In genomic region chr6:9520417-9521151, GRCh38 we compare ENCODE assay signal across 9 cellular contexts.
A peak's percentile ranks its signal among the peaks of the same experiment; 100 is the strongest.
DNase-seq lines count a peak whose midpoint lies in the region; ATAC-seq and TF ChIP-seq lines count a peak whose summit lies in the region.
"Had no signal": no experiment of that assay in that cellular context is flagged by ENCODE, and none has a peak within 500 bp of the region (broad histone marks: within the 10 kb centered on the region; RNA-seq: fewer than 3 reads in every experiment).

No MANE protein-coding gene starts in this region.

- H3K27ac Mint-ChIP-seq in activated CD4-positive, alpha-beta T cell treated with anti-CD3 and anti-CD28 coated beads for 36 hours = peak overlapping the region; percentile 40

- ATAC-seq in activated CD4-positive, alpha-beta T cell treated with anti-CD3 and anti-CD28 coated beads for 36 hours = peak; percentile 72
- peak; percentile 48 for ATAC-seq in HG03354 (IDR thresholded peaks at IDR 0.05; ENCODE audit: poor library complexity, severe bottlenecking, unreplicated experiment)

- H3K9me3 Mint-ChIP-seq in activated CD4-positive, alpha-beta T cell treated with anti-CD3 and anti-CD28 coated beads for 36 hours (ENCODE audit: low read depth) = no peaks in the 10 kb centered on the region

- H3K4me1 ChIP-seq in smooth muscle cell (ENCODE audit: low read depth) = peaks cover 17% of the 10 kb centered on the region

- H3K4me3 ChIP-seq in smooth muscle cell = no peak overlapping the region

- H3K4me2 ChIP-seq in smooth muscle cell = peak overlapping the region; percentile 74

- H3K79me2 ChIP-seq in smooth muscle cell (ENCODE audit: low read depth) = no peaks in the 10 kb centered on the region

- peak overlapping the region; percentile 25 for H3K9ac ChIP-seq in smooth muscle cell (ENCODE audit: low read depth)

- H3K4me1 Mint-ChIP-seq in activated CD4-positive, alpha-beta T cell treated with anti-CD3 and anti-CD28 coated beads for 36 hours = peaks cover 11% of the 10 kb centered on the region

- CTCF ChIA-PET in activated CD4-positive, alpha-beta T cell treated with anti-CD3 and anti-CD28 coated beads for 36 hours (lab: Charles Lee) = interaction anchor here (0.7 kb wide), 1 partner anchor 1434 kb away, joined by 3 read pairs; no protein-coding TSS in a partner anchor

- peak overlapping the region; percentile 64 for H2AFZ ChIP-seq in smooth muscle cell (ENCODE audit: low read depth)

- intact Hi-C loops in activated CD4-positive, alpha-beta T cell treated with anti-CD3 and anti-CD28 coated beads for 36 hours (cut with DNase I, micrococcal nuclease) = no loop called here

- TF ChIP-seq CTCF in smooth muscle cell (IDR thresholded peaks at IDR 0.05; ENCODE audit: borderline replicate concordance, insufficient read depth, poor library complexity, severe bottlenecking) = no peak

- DNase-seq in activated CD4-positive, alpha-beta T cell treated with anti-CD3 and anti-CD28 coated beads for 36 hours = peak; percentile 9
- DNase-seq in activated CD4-positive, alpha-beta T cell treated with anti-CD3 and anti-CD28 coated beads for 48 hours = no peak
- DNase-seq in astrocyte of the hippocampus (ENCODE audit: low read depth, low spot score) = peak; percentile 67
- DNase-seq in smooth muscle cell (lab: John Stamatoyannopoulos, UW; ENCODE audit: unreplicated experiment) = no peak
- no peak for DNase-seq in NCI-H748 (lab: John Stamatoyannopoulos, UW; ENCODE audit: unreplicated experiment)
- no peak for DNase-seq in stimulated activated CD4-positive, alpha-beta T cell treated with anti-CD3 and anti-CD28 coated beads, Interleukin-4, amount 100 ng/mL, for 4 hours
- DNase-seq in stimulated activated CD4-positive, alpha-beta T cell treated with anti-CD3 and anti-CD28 coated beads, Interleukin-2, amount 100 ng/mL, for 24 hours = no peak
- DNase-seq: NCI-H510A had no signal

- H3K36me3 ChIP-seq in smooth muscle cell (ENCODE audit: low read depth) = no peaks in the 10 kb centered on the region

- no peak overlapping the region for H3K4me3 Mint-ChIP-seq in activated CD4-positive, alpha-beta T cell treated with anti-CD3 and anti-CD28 coated beads for 36 hours

- no peaks in the 10 kb centered on the region for H4K20me1 ChIP-seq in smooth muscle cell (ENCODE audit: low read depth)

- H3K9me3 ChIP-seq in smooth muscle cell (replicated peaks; ENCODE audit: low read depth) = no peaks in the 10 kb centered on the region

- POLR2A ChIA-PET in activated CD4-positive, alpha-beta T cell treated with anti-CD3 and anti-CD28 coated beads for 36 hours (lab: Charles Lee) = no interaction called here

- WGBS in smooth muscle cell (ENCODE audit: low lambda C conversion rate) = 54% methylated on average over 8 of the region's 8 CpGs

- peak overlapping the region; percentile 93 for H3K27ac ChIP-seq in smooth muscle cell (ENCODE audit: low read depth)

- H3K36me3 Mint-ChIP-seq in activated CD4-positive, alpha-beta T cell treated with anti-CD3 and anti-CD28 coated beads for 36 hours (ENCODE audit: low read depth) = no peaks in the 10 kb centered on the region

- no peaks in the 10 kb centered on the region for H3F3A ChIP-seq in smooth muscle cell (ENCODE audit: low read depth)

- no peaks in the 10 kb centered on the region for H3K27me3 ChIP-seq in smooth muscle cell (ENCODE audit: low read depth)

- peaks cover 9% of the 10 kb centered on the region for H3K27me3 Mint-ChIP-seq in activated CD4-positive, alpha-beta T cell treated with anti-CD3 and anti-CD28 coated beads for 36 hours

Comparison
In these comparisons a context has a peak if more than half of its experiments do, and no peak if none do; other contexts are left out.
1. DNase-seq: peak in activated CD4-positive, alpha-beta T cell treated with anti-CD3 and anti-CD28 coated beads for 36 hours (single experiment) and astrocyte of the hippocampus (single experiment); none in activated CD4-positive, alpha-beta T cell treated with anti-CD3 and anti-CD28 coated beads for 48 hours (single experiment), smooth muscle cell (single experiment), NCI-H748 (single experiment), stimulated activated CD4-positive, alpha-beta T cell treated with anti-CD3 and anti-CD28 coated beads, Interleukin-4, amount 100 ng/mL, for 4 hours (0 of 2) and stimulated activated CD4-positive, alpha-beta T cell treated with anti-CD3 and anti-CD28 coated beads, Interleukin-2, amount 100 ng/mL, for 24 hours (0 of 2).